Comparison of ENCODE assay signal across 10 cellular contexts in genomic region chr7:95330194-95331003, GRCh38. TPM values are rescaled to one million over a fixed set of nuclear protein-coding genes. Genes with fewer than 3 reads are reported as not detected.
DNase-seq lines count a peak whose midpoint lies in the region; ATAC-seq, FAIRE-seq and TF ChIP-seq lines count a peak whose summit lies in the region.
"Had no signal": no experiment of that assay in that cellular context is flagged by ENCODE, and none has a peak within 500 bp of the region (broad histone marks: within the 10 kb centered on the region; RNA-seq: fewer than 3 reads in every experiment).

No MANE protein-coding gene starts in this region.

- TF ChIP-seq CTCF in KMS-11 (conservative IDR thresholded peaks at IDR 0.05; ENCODE audit: low read depth, low read length) (no peak), choroid plexus epithelial cell (conservative IDR thresholded peaks at IDR 0.05; ENCODE audit: low read depth, low read length) (no peak)

- no peaks in the 10 kb centered on the region for H3K27me3 ChIP-seq in KMS-11 (ENCODE audit: insufficient read depth, low read depth)
- no peaks in the 10 kb centered on the region for H3K27me3 ChIP-seq in rectal smooth muscle tissue (ENCODE audit: control insufficient read depth, insufficient read depth, low read length)
- H3K27me3 ChIP-seq: pancreas had no signal

- no peak for DNase-seq in GM12892 (ENCODE audit: insufficient read length)
- DNase-seq in choroid plexus epithelial cell (ENCODE audit: low read depth) = peak; percentile 64
- DNase-seq in stimulated activated CD4-positive, alpha-beta T cell treated with anti-CD3 and anti-CD28 coated beads, Interleukin-1b, Interleukin-23, amount 100 ng/mL, for 48 hours = no peak
- no peak for DNase-seq in NCI-H1417 (lab: John Stamatoyannopoulos, UW)
- DNase-seq in HK-2 (ENCODE audit: unreplicated experiment) = no peak
- DNase-seq: pancreas had no signal

- H3K4me1 ChIP-seq in KMS-11 (ENCODE audit: low read depth, poor library complexity, severe bottlenecking) = peaks cover 17% of the 10 kb centered on the region
- no peaks in the 10 kb centered on the region for H3K4me1 ChIP-seq in rectal smooth muscle tissue (ENCODE audit: control insufficient read depth, insufficient read depth, low read length)

- TF ChIP-seq POLR2A in GM12892 (IDR thresholded peaks at IDR 0.05; ENCODE audit: low read depth, low read length) = no peak

- H3K4me2 ChIP-seq in KMS-11 = peak overlapping the region; percentile 59

- no peaks in the 10 kb centered on the region for H4K20me1 ChIP-seq in KMS-11 (ENCODE audit: insufficient read depth)

- H3K9ac ChIP-seq in KMS-11 = no peak overlapping the region
- H3K9ac ChIP-seq in rectal smooth muscle tissue (ENCODE audit: low read length) = no peak overlapping the region

- H3K36me3 ChIP-seq in KMS-11 (ENCODE audit: insufficient read depth) (no peaks in the 10 kb centered on the region), rectal smooth muscle tissue (ENCODE audit: control insufficient read depth, insufficient read depth, low read length) (no peaks in the 10 kb centered on the region)
- H3K36me3 ChIP-seq: pancreas had no signal

- H3K79me2 ChIP-seq in KMS-11 (ENCODE audit: insufficient read depth, low read depth) = no peaks in the 10 kb centered on the region

- no peak overlapping the region for H3K4me3 ChIP-seq in KMS-11 (IDR thresholded peaks at IDR 0.05; ENCODE audit: insufficient read depth, low read depth, low read length)
- H3K4me3 ChIP-seq in choroid plexus epithelial cell (ENCODE audit: low read depth, low read length) = peak overlapping the region; percentile 23
- H3K4me3 ChIP-seq in rectal smooth muscle tissue (ENCODE audit: low read length) = peak overlapping the region; percentile 52
- H3K4me3 ChIP-seq: SK-N-MC had no signal

- peak; percentile 98 for ATAC-seq in GM21529 (IDR thresholded peaks at IDR 0.05; ENCODE audit: unreplicated experiment)

- FAIRE-seq in GM12892 (lab: Jason Lieb, UNC) = peak; percentile 82

- no peak overlapping the region for H3K27ac ChIP-seq in KMS-11
- no peak overlapping the region for H3K27ac ChIP-seq in rectal smooth muscle tissue (ENCODE audit: low read depth, low read length)
- H3K27ac ChIP-seq: pancreas, SK-N-MC had no signal

- H2AFZ ChIP-seq in KMS-11 (ENCODE audit: low read depth) = no peak overlapping the region

RNA-seq across cellular contexts. Expression of gene PON1, which starts 6.1 kb away (rescaled TPM):
- polyA plus RNA-seq in GM12892 (2012; ENCODE audit: missing spikeins) = not detected
